ENCODE assay signal across 1 cellular context in genomic region chr12:19482551-19483109, GRCh38.
TF ChIP-seq lines count a peak whose summit lies in the region.

No MANE protein-coding gene starts in this region.

TF ChIP-seq in GM12878, 131 proteins besides CTCF, POLR2A, EP300 and RAD21 (continued from another document):
- TF ChIP-seq, protein P1, sequence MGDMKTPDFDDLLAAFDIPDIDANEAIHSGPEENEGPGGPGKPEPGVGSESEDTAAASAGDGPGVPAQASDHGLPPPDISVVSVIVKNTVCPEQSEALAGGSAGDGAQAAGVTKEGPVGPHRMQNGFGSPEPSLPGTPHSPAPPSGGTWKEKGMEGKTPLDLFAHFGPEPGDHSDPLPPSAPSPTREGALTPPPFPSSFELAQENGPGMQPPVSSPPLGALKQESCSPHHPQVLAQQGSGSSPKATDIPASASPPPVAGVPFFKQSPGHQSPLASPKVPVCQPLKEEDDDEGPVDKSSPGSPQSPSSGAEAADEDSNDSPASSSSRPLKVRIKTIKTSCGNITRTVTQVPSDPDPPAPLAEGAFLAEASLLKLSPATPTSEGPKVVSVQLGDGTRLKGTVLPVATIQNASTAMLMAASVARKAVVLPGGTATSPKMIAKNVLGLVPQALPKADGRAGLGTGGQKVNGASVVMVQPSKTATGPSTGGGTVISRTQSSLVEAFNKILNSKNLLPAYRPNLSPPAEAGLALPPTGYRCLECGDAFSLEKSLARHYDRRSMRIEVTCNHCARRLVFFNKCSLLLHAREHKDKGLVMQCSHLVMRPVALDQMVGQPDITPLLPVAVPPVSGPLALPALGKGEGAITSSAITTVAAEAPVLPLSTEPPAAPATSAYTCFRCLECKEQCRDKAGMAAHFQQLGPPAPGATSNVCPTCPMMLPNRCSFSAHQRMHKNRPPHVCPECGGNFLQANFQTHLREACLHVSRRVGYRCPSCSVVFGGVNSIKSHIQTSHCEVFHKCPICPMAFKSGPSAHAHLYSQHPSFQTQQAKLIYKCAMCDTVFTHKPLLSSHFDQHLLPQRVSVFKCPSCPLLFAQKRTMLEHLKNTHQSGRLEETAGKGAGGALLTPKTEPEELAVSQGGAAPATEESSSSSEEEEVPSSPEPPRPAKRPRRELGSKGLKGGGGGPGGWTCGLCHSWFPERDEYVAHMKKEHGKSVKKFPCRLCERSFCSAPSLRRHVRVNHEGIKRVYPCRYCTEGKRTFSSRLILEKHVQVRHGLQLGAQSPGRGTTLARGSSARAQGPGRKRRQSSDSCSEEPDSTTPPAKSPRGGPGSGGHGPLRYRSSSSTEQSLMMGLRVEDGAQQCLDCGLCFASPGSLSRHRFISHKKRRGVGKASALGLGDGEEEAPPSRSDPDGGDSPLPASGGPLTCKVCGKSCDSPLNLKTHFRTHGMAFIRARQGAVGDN (IDR thresholded peaks at IDR 0.05), result 0 out of 2 replicates have a peak, but pooled peaks have one; percentile 12
- no peak for TF ChIP-seq TCF7 (IDR thresholded peaks at IDR 0.05; ENCODE audit: borderline replicate concordance)
